In genomic region chr5:76790632-76791290, GRCh38 we compare ENCODE assay signal across 8 cellular contexts. TPM values are rescaled to one million over a fixed set of nuclear protein-coding genes. Genes with fewer than 3 reads are reported as not detected.
DNase-seq lines count a peak whose midpoint lies in the region; ATAC-seq and TF ChIP-seq lines count a peak whose summit lies in the region.

No MANE protein-coding gene starts in this region.

- TF ChIP-seq CTCF in WTC11 (IDR thresholded peaks at IDR 0.05) (no peak), fibroblast of villous mesenchyme (IDR thresholded peaks at IDR 0.05; ENCODE audit: insufficient read depth, low read depth, low read length) (no peak)

- POLR2A ChIA-PET in WTC11 (lab: Charles Lee) = no interaction called here

- H3K27ac ChIP-seq in skin epidermis = peak overlapping the region in 18 of 21 experiments; percentile 22 to 87 (median 64)

- H3K27me3 Mint-ChIP-seq in WTC11 (ENCODE audit: low read depth) = no peaks in the 10 kb centered on the region; the same call in 1 of the 2 replicates

- no peak overlapping the region; the same call in 1 of the 2 replicates for H3K27ac Mint-ChIP-seq in WTC11

- H3K4me3 Mint-ChIP-seq in WTC11 = no peak overlapping the region

- H3K9me3 Mint-ChIP-seq in WTC11 = peaks cover 12% of the 10 kb centered on the region

- peak; percentile 78 to 79 for ATAC-seq in activated CD4-positive, CD25-positive, alpha-beta regulatory T cell treated with anti-CD3 and anti-CD28 coated beads, Interleukin-2, amount 50 U/mL, for 24 hours
- ATAC-seq in WTC11 (no peak), HG02852 (IDR thresholded peaks at IDR 0.05; ENCODE audit: unreplicated experiment) (no peak)

- CTCF ChIA-PET in WTC11 (lab: Charles Lee) = interaction anchor here (3.1 kb wide), 1 partner anchor 16 kb away, joined by 12 read pairs; no protein-coding TSS in a partner anchor

- DNase-seq in activated CD4-positive, CD25-positive, alpha-beta regulatory T cell treated with anti-CD3 and anti-CD28 coated beads, Interleukin-2, amount 50 U/mL, for 72 hours = no peak
- DNase-seq in WTC11 (ENCODE audit: low spot score) = no peak
- peak; percentile 99 for DNase-seq in fibroblast of villous mesenchyme (ENCODE audit: low read depth)
- DNase-seq in T-helper 9 cell = no peak
- DNase-seq in NCI-H2107 treated with DMSO at 0.1 percent for 48 hours (lab: John Stamatoyannopoulos, UW; ENCODE audit: unreplicated experiment) = no peak

- peaks cover 12% of the 10 kb centered on the region for H3K36me3 Mint-ChIP-seq in WTC11

- peaks cover 19% of the 10 kb centered on the region for H3K4me1 Mint-ChIP-seq in WTC11

- no peak overlapping the region for H3K4me3 ChIP-seq in fibroblast of villous mesenchyme (ENCODE audit: low read depth, low read length)
- H3K4me3 ChIP-seq in skin epidermis = no peak overlapping the region

TF ChIP-seq in WTC11, 78 proteins besides CTCF, POLR2A, EP300 and RAD21:
- TF ChIP-seq MLX (CRISPR knock-in tag; IDR thresholded peaks at IDR 0.05) (no peak), ZNF317 (CRISPR knock-in tag; IDR thresholded peaks at IDR 0.05; ENCODE audit: borderline replicate concordance, low read depth) (0 out of 2 replicates have a peak, but pooled peaks have one; percentile 18), SOX15 (CRISPR knock-in tag; IDR thresholded peaks at IDR 0.05) (no peak), ZNF138 (CRISPR knock-in tag; conservative IDR thresholded peaks at IDR 0.05) (no peak), MXD4 (CRISPR knock-in tag; IDR thresholded peaks at IDR 0.05; ENCODE audit: borderline replicate concordance) (no peak), MYBL2 (CRISPR knock-in tag; IDR thresholded peaks at IDR 0.05) (no peak), ZBTB43 (CRISPR knock-in tag; IDR thresholded peaks at IDR 0.05) (no peak), ATF6 (CRISPR knock-in tag; IDR thresholded peaks at IDR 0.05) (no peak)

RNA-seq across cellular contexts. Expression of gene F2RL1, which starts 28.1 kb away (rescaled TPM):
- 37.3 to 38.9 TPM (median 37.5 TPM) in 3 replicates for total RNA-seq in WTC11 (2021)
- total RNA-seq in fibroblast of villous mesenchyme = 26.3 and 69.9 TPM in 2 replicates

RNA-seq across cellular contexts. Expression of gene S100Z, which starts 59.1 kb away (rescaled TPM):
- total RNA-seq in WTC11 (2021) = not detected in 3 replicates
- total RNA-seq in fibroblast of villous mesenchyme = not detected in 2 replicates

Comparison
In these comparisons a context has a peak if more than half of its experiments do, and no peak if none do; other contexts are left out.
1. ATAC-seq: peak in activated CD4-positive, CD25-positive, alpha-beta regulatory T cell treated with anti-CD3 and anti-CD28 coated beads, Interleukin-2, amount 50 U/mL, for 24 hours (2 of 2); none in WTC11 (single experiment) and HG02852 (single experiment).